ENCODE assay signal across 1 cellular context in genomic region chr12:32892369-32892768, GRCh38.
TF ChIP-seq lines count a peak whose summit lies in the region.

No MANE protein-coding gene starts in this region.

TF ChIP-seq in HCT116, 20 proteins besides CTCF, POLR2A, EP300 and RAD21:
- TF ChIP-seq CBX3 (IDR thresholded peaks at IDR 0.05; ENCODE audit: low read depth) (peak; percentile 48; the same call in 1 of the 2 replicates), JUND (IDR thresholded peaks at IDR 0.05) (peak; percentile 62), SP1 (IDR thresholded peaks at IDR 0.05; ENCODE audit: low read depth) (0 out of 2 replicates have a peak, but pooled peaks have one; percentile 20), SIN3A (IDR thresholded peaks at IDR 0.05; ENCODE audit: low read depth) (0 out of 2 replicates have a peak, but pooled peaks have one; percentile 13), FOSL1 (IDR thresholded peaks at IDR 0.05; ENCODE audit: low read depth) (peak; percentile 53)
